Comparison of ENCODE assay signal across 17 cellular contexts in genomic region chr13:78679329-78679728, GRCh38. TPM values are rescaled to one million over a fixed set of nuclear protein-coding genes. Genes with fewer than 3 reads are reported as not detected.
DNase-seq lines count a peak whose midpoint lies in the region; ATAC-seq and TF ChIP-seq lines count a peak whose summit lies in the region.
"Had no signal": no experiment of that assay in that cellular context is flagged by ENCODE, and none has a peak within 500 bp of the region (broad histone marks: within the 10 kb centered on the region; RNA-seq: fewer than 3 reads in every experiment).

No MANE protein-coding gene starts in this region.

- H3K36me3 Mint-ChIP-seq in activated CD4-positive, alpha-beta T cell treated with anti-CD3 and anti-CD28 coated beads for 36 hours (ENCODE audit: low read depth), result no peaks in the 10 kb centered on the region
- H3K36me3 Mint-ChIP-seq in mesothelial cell of epicardium, result no peaks in the 10 kb centered on the region

- H3K4me1 ChIP-seq in SJCRH30 (peaks cover 34% of the 10 kb centered on the region), right cardiac atrium (ENCODE audit: control insufficient read depth, insufficient read depth, low read length) (no peaks in the 10 kb centered on the region), mesodermal cell (ENCODE audit: control insufficient read depth, insufficient read depth, low read length, poor library complexity, severe bottlenecking) (peaks cover 7% of the 10 kb centered on the region)

- TF ChIP-seq CTCF in mesothelial cell of epicardium (IDR thresholded peaks at IDR 0.05; ENCODE audit: unreplicated experiment), result no peak

- peak overlapping the region; percentile 11; the same call in 1 of the 2 replicates for H3K27ac ChIP-seq in SJCRH30
- no peak overlapping the region for H3K27ac ChIP-seq in right cardiac atrium (ENCODE audit: low read length)
- peak overlapping the region; percentile 33 for H3K27ac ChIP-seq in mesodermal cell (ENCODE audit: low read depth, low read length, severe bottlenecking)
- H3K27ac ChIP-seq: C4-2B had no signal

- no peaks in the 10 kb centered on the region for H3K9me3 Mint-ChIP-seq in activated CD4-positive, alpha-beta T cell treated with anti-CD3 and anti-CD28 coated beads for 36 hours (ENCODE audit: low read depth)
- peaks cover 5% of the 10 kb centered on the region for H3K9me3 Mint-ChIP-seq in mesothelial cell of epicardium

- 15% methylated on average over 1 of the region's 1 CpG for WGBS in right cardiac atrium
- WGBS in mesodermal cell (ENCODE audit: insufficient coverage in 2 of 2), 2 experiments, result no CpG with 5 or more reads among the region's 1 CpG

- CTCF ChIA-PET in activated CD4-positive, alpha-beta T cell treated with anti-CD3 and anti-CD28 coated beads for 36 hours (lab: Charles Lee), result interaction anchor here (0.5 kb wide), 1 partner anchor 478 kb away, joined by 3 read pairs; no protein-coding TSS in a partner anchor

- intact Hi-C loops in right cardiac atrium (cut with DNase I), result no loop called here
- intact Hi-C loops in activated CD4-positive, alpha-beta T cell treated with anti-CD3 and anti-CD28 coated beads for 36 hours (cut with DNase I, micrococcal nuclease), result no loop called here

- H3K9me3 ChIP-seq in SJCRH30 (replicated peaks) (no peaks in the 10 kb centered on the region; the same call in 1 of the 2 replicates), right cardiac atrium (ENCODE audit: control insufficient read depth, low read length) (peaks cover 2% of the 10 kb centered on the region), mesodermal cell (ENCODE audit: control insufficient read depth, low read length) (no peaks in the 10 kb centered on the region)
- H3K9me3 ChIP-seq: MG63 had no signal

- H3K4me1 Mint-ChIP-seq in activated CD4-positive, alpha-beta T cell treated with anti-CD3 and anti-CD28 coated beads for 36 hours, result no peaks in the 10 kb centered on the region
- H3K4me1 Mint-ChIP-seq in mesothelial cell of epicardium, result no peaks in the 10 kb centered on the region

- no peak overlapping the region for H3K27ac Mint-ChIP-seq in activated CD4-positive, alpha-beta T cell treated with anti-CD3 and anti-CD28 coated beads for 36 hours
- no peak overlapping the region for H3K27ac Mint-ChIP-seq in mesothelial cell of epicardium

- POLR2A ChIA-PET in activated CD4-positive, alpha-beta T cell treated with anti-CD3 and anti-CD28 coated beads for 36 hours (lab: Charles Lee), result no interaction called here

- peaks cover 8% of the 10 kb centered on the region for H3K27me3 Mint-ChIP-seq in activated CD4-positive, alpha-beta T cell treated with anti-CD3 and anti-CD28 coated beads for 36 hours
- peaks cover 7% of the 10 kb centered on the region for H3K27me3 Mint-ChIP-seq in mesothelial cell of epicardium (ENCODE audit: low read depth)

- no peaks in the 10 kb centered on the region for H3K36me3 ChIP-seq in SJCRH30
- no peaks in the 10 kb centered on the region for H3K36me3 ChIP-seq in mesodermal cell (ENCODE audit: control insufficient read depth, insufficient read depth, low read length)
- H3K36me3 ChIP-seq: MG63 had no signal

- H3K4me3 ChIP-seq in SJCRH30, result no peak overlapping the region
- no peak overlapping the region for H3K4me3 ChIP-seq in right cardiac atrium (ENCODE audit: low read length)
- no peak overlapping the region for H3K4me3 ChIP-seq in mesodermal cell (ENCODE audit: extremely low read depth, insufficient read depth, low read length, poor library complexity, severe bottlenecking)
- H3K4me3 ChIP-seq: MG63 had no signal

- no peaks in the 10 kb centered on the region for H3K27me3 ChIP-seq in SJCRH30
- H3K27me3 ChIP-seq in right cardiac atrium (ENCODE audit: control insufficient read depth, insufficient read depth), result no peaks in the 10 kb centered on the region
- H3K27me3 ChIP-seq: MG63 had no signal

- H3K4me3 Mint-ChIP-seq in activated CD4-positive, alpha-beta T cell treated with anti-CD3 and anti-CD28 coated beads for 36 hours, result no peak overlapping the region
- no peak overlapping the region for H3K4me3 Mint-ChIP-seq in mesothelial cell of epicardium

- ATAC-seq in right cardiac atrium, result peak; percentile 57 to 88
- ATAC-seq in activated CD4-positive, alpha-beta T cell treated with anti-CD3 and anti-CD28 coated beads for 36 hours, result no peak
- no peak for ATAC-seq in HG03039 (IDR thresholded peaks at IDR 0.05; ENCODE audit: unreplicated experiment)

- peak; percentile 23 to 32 for DNase-seq in SJCRH30
- peak; percentile 41 for DNase-seq in astrocyte of the hippocampus (ENCODE audit: low read depth, low spot score)
- no peak for DNase-seq in right cardiac atrium
- DNase-seq in activated CD4-positive, alpha-beta T cell treated with anti-CD3 and anti-CD28 coated beads for 36 hours, result no peak
- no peak for DNase-seq in mesothelial cell of epicardium (ENCODE audit: low spot score in 2 of 2, unreplicated experiment in 2 of 2)
- DNase-seq: ACHN, DND-41, H7, IMR-90, MG63, NCI-H2081 treated with DMSO at 0.1 percent for 48 hours, NCI-H510A treated with DMSO at 0.1 percent for 48 hours, NCI-H774, SHP77 treated with DMSO at 0.1 percent for 48 hours had no signal

RNA-seq across cellular contexts. Expression of gene OBI1, which starts 20.4 kb away (rescaled TPM):
- total RNA-seq in SJCRH30 (2014; rRNA removed; shearing (Covaris generic)), result 66.8 and 73.3 TPM in 2 replicates
- 10 to 100 TPM in 1 of 4 donors, 1 to 10 TPM in 3; 8.5 to 11.0 (median 9.6) TPM for total RNA-seq in right cardiac atrium
- 5.6 TPM for polyA plus RNA-seq in right cardiac atrium
- 16.5 TPM for polyA plus RNA-seq in mesodermal cell (2013, experiment 1 of 2)
- 15.6 TPM for polyA plus RNA-seq in mesodermal cell (2013, experiment 2 of 2)
- 10 to 100 TPM; 20.5 to 20.6 TPM for total RNA-seq in activated CD4-positive, alpha-beta T cell treated with anti-CD3 and anti-CD28 coated beads for 36 hours
- total RNA-seq in mesothelial cell of epicardium, result 15.9 to 16.8 TPM (median 16.5 TPM) in 3 replicates

Comparison
In these comparisons a context has a peak if more than half of its experiments do, and no peak if none do; other contexts are left out.
1. DNase-seq: peak in SJCRH30 (2 of 2) and astrocyte of the hippocampus (single experiment); none in right cardiac atrium (0 of 3), activated CD4-positive, alpha-beta T cell treated with anti-CD3 and anti-CD28 coated beads for 36 hours (single experiment) and mesothelial cell of epicardium (0 of 2).
2. ATAC-seq: peak in right cardiac atrium (2 of 2); none in activated CD4-positive, alpha-beta T cell treated with anti-CD3 and anti-CD28 coated beads for 36 hours (single experiment) and HG03039 (single experiment).